1 cellular context compared by ENCODE assay signal in the genomic region with DNA sequence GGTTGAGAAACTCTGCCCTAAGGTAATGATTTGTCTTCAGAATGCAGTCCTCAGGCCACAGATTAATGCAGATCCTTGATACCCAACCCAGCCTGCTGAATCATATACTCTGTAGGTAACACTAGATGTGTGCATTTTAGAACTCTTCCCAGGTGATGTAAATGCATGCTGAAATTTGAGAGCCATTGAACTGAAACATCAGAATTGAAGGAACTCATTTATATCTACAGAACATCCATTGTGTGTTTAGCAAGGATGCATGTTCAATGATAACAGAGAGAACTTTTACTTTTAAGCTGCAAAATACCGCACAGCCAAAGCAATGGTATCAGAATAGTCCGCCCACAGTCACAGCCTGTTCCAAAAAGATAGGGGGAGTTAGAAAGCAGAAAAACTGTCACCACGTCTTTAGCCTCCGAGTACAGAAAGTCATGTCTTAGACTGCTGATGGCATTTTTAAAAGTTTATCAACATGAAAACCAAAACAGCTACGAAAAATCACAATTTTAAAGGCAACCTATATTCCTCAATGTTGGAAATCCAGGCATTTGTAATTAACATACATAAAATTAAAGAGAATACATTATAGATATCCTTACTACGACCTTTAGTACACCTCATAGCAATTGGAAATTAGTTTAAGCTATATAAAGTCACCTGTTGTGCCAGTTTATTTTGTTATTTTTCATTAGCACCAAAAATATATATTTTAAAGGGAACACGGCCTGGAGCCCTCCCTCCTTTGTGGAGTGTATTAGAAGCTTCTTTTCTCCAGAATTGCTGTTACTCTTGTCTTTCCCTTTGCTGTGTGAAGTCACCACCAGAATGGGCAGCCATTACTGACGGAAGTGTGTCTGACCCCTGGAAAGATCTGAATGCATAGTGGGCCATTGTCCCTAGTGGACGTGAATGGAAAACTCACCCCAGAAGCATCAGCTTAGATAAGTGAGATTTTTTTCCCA.
A peak's percentile ranks its signal among the peaks of the same experiment; 100 is the strongest.
TF ChIP-seq lines count a peak whose summit lies in the region.

No MANE protein-coding gene starts in this region.

TF ChIP-seq in K562, 482 proteins besides CTCF, POLR2A, EP300 and RAD21 (continued from another document and continues in another):
- TF ChIP-seq, protein P1, sequence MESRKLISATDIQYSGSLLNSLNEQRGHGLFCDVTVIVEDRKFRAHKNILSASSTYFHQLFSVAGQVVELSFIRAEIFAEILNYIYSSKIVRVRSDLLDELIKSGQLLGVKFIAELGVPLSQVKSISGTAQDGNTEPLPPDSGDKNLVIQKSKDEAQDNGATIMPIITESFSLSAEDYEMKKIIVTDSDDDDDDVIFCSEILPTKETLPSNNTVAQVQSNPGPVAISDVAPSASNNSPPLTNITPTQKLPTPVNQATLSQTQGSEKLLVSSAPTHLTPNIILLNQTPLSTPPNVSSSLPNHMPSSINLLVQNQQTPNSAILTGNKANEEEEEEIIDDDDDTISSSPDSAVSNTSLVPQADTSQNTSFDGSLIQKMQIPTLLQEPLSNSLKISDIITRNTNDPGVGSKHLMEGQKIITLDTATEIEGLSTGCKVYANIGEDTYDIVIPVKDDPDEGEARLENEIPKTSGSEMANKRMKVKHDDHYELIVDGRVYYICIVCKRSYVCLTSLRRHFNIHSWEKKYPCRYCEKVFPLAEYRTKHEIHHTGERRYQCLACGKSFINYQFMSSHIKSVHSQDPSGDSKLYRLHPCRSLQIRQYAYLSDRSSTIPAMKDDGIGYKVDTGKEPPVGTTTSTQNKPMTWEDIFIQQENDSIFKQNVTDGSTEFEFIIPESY (CRISPR knock-in tag; IDR thresholded peaks at IDR 0.05): no peak; the same call in 1 of the 2 replicates
- TF ChIP-seq FOXA3 (CRISPR knock-in tag; conservative IDR thresholded peaks at IDR 0.05 in 1 of 2, IDR thresholded peaks at IDR 0.05 in 1 of 2) (peak; percentile 97 to 99), ZNF124 (CRISPR knock-in tag; IDR thresholded peaks at IDR 0.05) (no peak), CSDE1 (IDR thresholded peaks at IDR 0.05) (peak in 1 of 2 experiments; percentile 56; a peak in 1 of 4 replicates), RBM22 (IDR thresholded peaks at IDR 0.05; ENCODE audit: low read depth, low read length, poor library complexity, severe bottlenecking) (no peak), GABPB1 (CRISPR knock-in tag; IDR thresholded peaks at IDR 0.05) (no peak), SIX5 (IDR thresholded peaks at IDR 0.05; ENCODE audit: borderline replicate concordance in 1 of 2, insufficient read depth in 1 of 2, low read depth in 1 of 2, low read length in 2 of 2) (no peak), ELF2 (CRISPR knock-in tag; IDR thresholded peaks at IDR 0.05) (no peak; the same call in 1 of the 2 replicates), KDM2B (CRISPR knock-in tag; IDR thresholded peaks at IDR 0.05) (no peak), NR2C2 (CRISPR knock-in tag; IDR thresholded peaks at IDR 0.05) (no peak), NR2C2 (tag; IDR thresholded peaks at IDR 0.05) (peak; percentile 84), MBD2 (IDR thresholded peaks at IDR 0.05; ENCODE audit: borderline replicate concordance, low read depth) (peak; percentile 86), PHTF2 (CRISPR knock-in tag; IDR thresholded peaks at IDR 0.05) (no peak), SMAD2 (IDR thresholded peaks at IDR 0.05; ENCODE audit: low read depth, low read length) (no peak), KLF6 (CRISPR knock-in tag; IDR thresholded peaks at IDR 0.05; ENCODE audit: borderline replicate concordance) (no peak), LCOR (CRISPR knock-in tag; IDR thresholded peaks at IDR 0.05) (peak; percentile 78; the same call in 1 of the 2 replicates), ZNF165 (CRISPR knock-in tag; IDR thresholded peaks at IDR 0.05; ENCODE audit: borderline replicate concordance) (0 out of 2 replicates have a peak, but pooled peaks have one; percentile 8), THRAP3 (IDR thresholded peaks at IDR 0.05; ENCODE audit: borderline replicate concordance) (0 out of 2 replicates have a peak, but pooled peaks have one; percentile 6), PCBP1 (IDR thresholded peaks at IDR 0.05; ENCODE audit: low read depth, low read length, poor library complexity, severe bottlenecking) (no peak), ZNF24 (IDR thresholded peaks at IDR 0.05) (peak; percentile 58), TOE1 (IDR thresholded peaks at IDR 0.05; ENCODE audit: borderline replicate concordance) (peak; percentile 76), TOE1 (CRISPR knock-in tag; IDR thresholded peaks at IDR 0.05; ENCODE audit: borderline replicate concordance, low read depth) (no peak), PTTG1 (tag; IDR thresholded peaks at IDR 0.05; ENCODE audit: low read depth) (0 out of 2 replicates have a peak, but pooled peaks have one; percentile 17), SMARCC2 (IDR thresholded peaks at IDR 0.05; ENCODE audit: low read depth) (peak; percentile 97), TEAD1 (CRISPR knock-in tag; IDR thresholded peaks at IDR 0.05) (peak; percentile 67 to 91; a peak in 2 of 4 replicates), ZNF785 (CRISPR knock-in tag; IDR thresholded peaks at IDR 0.05) (no peak)
- TF ChIP-seq, protein P2, sequence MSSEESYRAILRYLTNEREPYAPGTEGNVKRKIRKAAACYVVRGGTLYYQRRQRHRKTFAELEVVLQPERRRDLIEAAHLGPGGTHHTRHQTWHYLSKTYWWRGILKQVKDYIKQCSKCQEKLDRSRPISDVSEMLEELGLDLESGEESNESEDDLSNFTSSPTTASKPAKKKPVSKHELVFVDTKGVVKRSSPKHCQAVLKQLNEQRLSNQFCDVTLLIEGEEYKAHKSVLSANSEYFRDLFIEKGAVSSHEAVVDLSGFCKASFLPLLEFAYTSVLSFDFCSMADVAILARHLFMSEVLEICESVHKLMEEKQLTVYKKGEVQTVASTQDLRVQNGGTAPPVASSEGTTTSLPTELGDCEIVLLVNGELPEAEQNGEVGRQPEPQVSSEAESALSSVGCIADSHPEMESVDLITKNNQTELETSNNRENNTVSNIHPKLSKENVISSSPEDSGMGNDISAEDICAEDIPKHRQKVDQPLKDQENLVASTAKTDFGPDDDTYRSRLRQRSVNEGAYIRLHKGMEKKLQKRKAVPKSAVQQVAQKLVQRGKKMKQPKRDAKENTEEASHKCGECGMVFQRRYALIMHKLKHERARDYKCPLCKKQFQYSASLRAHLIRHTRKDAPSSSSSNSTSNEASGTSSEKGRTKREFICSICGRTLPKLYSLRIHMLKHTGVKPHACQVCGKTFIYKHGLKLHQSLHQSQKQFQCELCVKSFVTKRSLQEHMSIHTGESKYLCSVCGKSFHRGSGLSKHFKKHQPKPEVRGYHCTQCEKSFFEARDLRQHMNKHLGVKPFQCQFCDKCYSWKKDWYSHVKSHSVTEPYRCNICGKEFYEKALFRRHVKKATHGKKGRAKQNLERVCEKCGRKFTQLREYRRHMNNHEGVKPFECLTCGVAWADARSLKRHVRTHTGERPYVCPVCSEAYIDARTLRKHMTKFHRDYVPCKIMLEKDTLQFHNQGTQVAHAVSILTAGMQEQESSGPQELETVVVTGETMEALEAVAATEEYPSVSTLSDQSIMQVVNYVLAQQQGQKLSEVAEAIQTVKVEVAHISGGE (CRISPR knock-in tag; IDR thresholded peaks at IDR 0.05): peak in 2 of 3 experiments; percentile 16 to 69; a peak in 3 of 6 replicates
- TF ChIP-seq, protein P3, sequence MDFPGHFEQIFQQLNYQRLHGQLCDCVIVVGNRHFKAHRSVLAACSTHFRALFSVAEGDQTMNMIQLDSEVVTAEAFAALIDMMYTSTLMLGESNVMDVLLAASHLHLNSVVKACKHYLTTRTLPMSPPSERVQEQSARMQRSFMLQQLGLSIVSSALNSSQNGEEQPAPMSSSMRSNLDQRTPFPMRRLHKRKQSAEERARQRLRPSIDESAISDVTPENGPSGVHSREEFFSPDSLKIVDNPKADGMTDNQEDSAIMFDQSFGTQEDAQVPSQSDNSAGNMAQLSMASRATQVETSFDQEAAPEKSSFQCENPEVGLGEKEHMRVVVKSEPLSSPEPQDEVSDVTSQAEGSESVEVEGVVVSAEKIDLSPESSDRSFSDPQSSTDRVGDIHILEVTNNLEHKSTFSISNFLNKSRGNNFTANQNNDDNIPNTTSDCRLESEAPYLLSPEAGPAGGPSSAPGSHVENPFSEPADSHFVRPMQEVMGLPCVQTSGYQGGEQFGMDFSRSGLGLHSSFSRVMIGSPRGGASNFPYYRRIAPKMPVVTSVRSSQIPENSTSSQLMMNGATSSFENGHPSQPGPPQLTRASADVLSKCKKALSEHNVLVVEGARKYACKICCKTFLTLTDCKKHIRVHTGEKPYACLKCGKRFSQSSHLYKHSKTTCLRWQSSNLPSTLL (IDR thresholded peaks at IDR 0.05): no peak
- TF ChIP-seq, protein P4, sequence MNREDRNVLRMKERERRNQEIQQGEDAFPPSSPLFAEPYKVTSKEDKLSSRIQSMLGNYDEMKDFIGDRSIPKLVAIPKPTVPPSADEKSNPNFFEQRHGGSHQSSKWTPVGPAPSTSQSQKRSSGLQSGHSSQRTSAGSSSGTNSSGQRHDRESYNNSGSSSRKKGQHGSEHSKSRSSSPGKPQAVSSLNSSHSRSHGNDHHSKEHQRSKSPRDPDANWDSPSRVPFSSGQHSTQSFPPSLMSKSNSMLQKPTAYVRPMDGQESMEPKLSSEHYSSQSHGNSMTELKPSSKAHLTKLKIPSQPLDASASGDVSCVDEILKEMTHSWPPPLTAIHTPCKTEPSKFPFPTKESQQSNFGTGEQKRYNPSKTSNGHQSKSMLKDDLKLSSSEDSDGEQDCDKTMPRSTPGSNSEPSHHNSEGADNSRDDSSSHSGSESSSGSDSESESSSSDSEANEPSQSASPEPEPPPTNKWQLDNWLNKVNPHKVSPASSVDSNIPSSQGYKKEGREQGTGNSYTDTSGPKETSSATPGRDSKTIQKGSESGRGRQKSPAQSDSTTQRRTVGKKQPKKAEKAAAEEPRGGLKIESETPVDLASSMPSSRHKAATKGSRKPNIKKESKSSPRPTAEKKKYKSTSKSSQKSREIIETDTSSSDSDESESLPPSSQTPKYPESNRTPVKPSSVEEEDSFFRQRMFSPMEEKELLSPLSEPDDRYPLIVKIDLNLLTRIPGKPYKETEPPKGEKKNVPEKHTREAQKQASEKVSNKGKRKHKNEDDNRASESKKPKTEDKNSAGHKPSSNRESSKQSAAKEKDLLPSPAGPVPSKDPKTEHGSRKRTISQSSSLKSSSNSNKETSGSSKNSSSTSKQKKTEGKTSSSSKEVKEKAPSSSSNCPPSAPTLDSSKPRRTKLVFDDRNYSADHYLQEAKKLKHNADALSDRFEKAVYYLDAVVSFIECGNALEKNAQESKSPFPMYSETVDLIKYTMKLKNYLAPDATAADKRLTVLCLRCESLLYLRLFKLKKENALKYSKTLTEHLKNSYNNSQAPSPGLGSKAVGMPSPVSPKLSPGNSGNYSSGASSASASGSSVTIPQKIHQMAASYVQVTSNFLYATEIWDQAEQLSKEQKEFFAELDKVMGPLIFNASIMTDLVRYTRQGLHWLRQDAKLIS (CRISPR knock-in tag; IDR thresholded peaks at IDR 0.05): no peak
- TF ChIP-seq, protein P5, sequence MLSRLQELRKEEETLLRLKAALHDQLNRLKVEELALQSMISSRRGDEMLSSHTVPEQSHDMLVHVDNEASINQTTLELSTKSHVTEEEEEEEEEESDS (CRISPR knock-in tag; IDR thresholded peaks at IDR 0.05): no peak
- TF ChIP-seq, protein P6, sequence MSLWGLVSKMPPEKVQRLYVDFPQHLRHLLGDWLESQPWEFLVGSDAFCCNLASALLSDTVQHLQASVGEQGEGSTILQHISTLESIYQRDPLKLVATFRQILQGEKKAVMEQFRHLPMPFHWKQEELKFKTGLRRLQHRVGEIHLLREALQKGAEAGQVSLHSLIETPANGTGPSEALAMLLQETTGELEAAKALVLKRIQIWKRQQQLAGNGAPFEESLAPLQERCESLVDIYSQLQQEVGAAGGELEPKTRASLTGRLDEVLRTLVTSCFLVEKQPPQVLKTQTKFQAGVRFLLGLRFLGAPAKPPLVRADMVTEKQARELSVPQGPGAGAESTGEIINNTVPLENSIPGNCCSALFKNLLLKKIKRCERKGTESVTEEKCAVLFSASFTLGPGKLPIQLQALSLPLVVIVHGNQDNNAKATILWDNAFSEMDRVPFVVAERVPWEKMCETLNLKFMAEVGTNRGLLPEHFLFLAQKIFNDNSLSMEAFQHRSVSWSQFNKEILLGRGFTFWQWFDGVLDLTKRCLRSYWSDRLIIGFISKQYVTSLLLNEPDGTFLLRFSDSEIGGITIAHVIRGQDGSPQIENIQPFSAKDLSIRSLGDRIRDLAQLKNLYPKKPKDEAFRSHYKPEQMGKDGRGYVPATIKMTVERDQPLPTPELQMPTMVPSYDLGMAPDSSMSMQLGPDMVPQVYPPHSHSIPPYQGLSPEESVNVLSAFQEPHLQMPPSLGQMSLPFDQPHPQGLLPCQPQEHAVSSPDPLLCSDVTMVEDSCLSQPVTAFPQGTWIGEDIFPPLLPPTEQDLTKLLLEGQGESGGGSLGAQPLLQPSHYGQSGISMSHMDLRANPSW (CRISPR knock-in tag; IDR thresholded peaks at IDR 0.05): peak; percentile 26; the same call in 1 of the 2 replicates
- TF ChIP-seq, protein P7, sequence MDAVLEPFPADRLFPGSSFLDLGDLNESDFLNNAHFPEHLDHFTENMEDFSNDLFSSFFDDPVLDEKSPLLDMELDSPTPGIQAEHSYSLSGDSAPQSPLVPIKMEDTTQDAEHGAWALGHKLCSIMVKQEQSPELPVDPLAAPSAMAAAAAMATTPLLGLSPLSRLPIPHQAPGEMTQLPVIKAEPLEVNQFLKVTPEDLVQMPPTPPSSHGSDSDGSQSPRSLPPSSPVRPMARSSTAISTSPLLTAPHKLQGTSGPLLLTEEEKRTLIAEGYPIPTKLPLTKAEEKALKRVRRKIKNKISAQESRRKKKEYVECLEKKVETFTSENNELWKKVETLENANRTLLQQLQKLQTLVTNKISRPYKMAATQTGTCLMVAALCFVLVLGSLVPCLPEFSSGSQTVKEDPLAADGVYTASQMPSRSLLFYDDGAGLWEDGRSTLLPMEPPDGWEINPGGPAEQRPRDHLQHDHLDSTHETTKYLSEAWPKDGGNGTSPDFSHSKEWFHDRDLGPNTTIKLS (IDR thresholded peaks at IDR 0.05; ENCODE audit: borderline replicate concordance, low read depth): peak; percentile 77
- TF ChIP-seq, protein P8, sequence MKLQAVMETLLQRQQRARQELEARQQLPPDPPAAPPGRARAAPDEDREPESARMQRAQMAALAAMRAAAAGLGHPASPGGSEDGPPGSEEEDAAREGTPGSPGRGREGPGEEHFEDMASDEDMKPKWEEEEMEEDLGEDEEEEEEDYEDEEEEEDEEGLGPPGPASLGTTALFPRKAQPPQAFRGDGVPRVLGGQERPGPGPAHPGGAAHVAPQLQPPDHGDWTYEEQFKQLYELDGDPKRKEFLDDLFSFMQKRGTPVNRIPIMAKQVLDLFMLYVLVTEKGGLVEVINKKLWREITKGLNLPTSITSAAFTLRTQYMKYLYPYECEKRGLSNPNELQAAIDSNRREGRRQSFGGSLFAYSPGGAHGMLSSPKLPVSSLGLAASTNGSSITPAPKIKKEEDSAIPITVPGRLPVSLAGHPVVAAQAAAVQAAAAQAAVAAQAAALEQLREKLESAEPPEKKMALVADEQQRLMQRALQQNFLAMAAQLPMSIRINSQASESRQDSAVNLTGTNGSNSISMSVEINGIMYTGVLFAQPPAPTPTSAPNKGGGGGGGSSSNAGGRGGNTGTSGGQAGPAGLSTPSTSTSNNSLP (IDR thresholded peaks at IDR 0.05; ENCODE audit: borderline replicate concordance, low read depth, low read length): peak; percentile 99
- TF ChIP-seq, protein P9, sequence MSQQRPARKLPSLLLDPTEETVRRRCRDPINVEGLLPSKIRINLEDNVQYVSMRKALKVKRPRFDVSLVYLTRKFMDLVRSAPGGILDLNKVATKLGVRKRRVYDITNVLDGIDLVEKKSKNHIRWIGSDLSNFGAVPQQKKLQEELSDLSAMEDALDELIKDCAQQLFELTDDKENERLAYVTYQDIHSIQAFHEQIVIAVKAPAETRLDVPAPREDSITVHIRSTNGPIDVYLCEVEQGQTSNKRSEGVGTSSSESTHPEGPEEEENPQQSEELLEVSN (IDR thresholded peaks at IDR 0.05; ENCODE audit: borderline replicate concordance in 1 of 2, extremely low read depth in 1 of 2, insufficient read depth in 1 of 2, insufficient read length in 1 of 2, low read depth in 1 of 2, low read length in 1 of 2, poor library complexity in 1 of 2, severe bottlenecking in 1 of 2): no peak
